Comparison of ENCODE assay signal across 1 cellular context in genomic region chr20:35511814-35512420, GRCh38.
TF ChIP-seq lines count a peak whose summit lies in the region.

No MANE protein-coding gene starts in this region.

TF ChIP-seq in GM23338, 12 proteins besides CTCF, POLR2A, EP300 and RAD21 (continued from another document):
- TF ChIP-seq REST (IDR thresholded peaks at IDR 0.05; ENCODE audit: unreplicated experiment) = no peak
- TF ChIP-seq POLR2AphosphoS5 (IDR thresholded peaks at IDR 0.05; ENCODE audit: low read depth) = no peak
- TF ChIP-seq JUNB (IDR thresholded peaks at IDR 0.05; ENCODE audit: unreplicated experiment) = no peak
- no peak for TF ChIP-seq ZNF331 (CRISPR knock-in tag; IDR thresholded peaks at IDR 0.05; ENCODE audit: low read depth)
- no peak for TF ChIP-seq ETS1 (IDR thresholded peaks at IDR 0.05)
- no peak for TF ChIP-seq EZH2phosphoT487 (IDR thresholded peaks at IDR 0.05; ENCODE audit: unreplicated experiment)
- no peak for TF ChIP-seq NANOG (IDR thresholded peaks at IDR 0.05; ENCODE audit: borderline replicate concordance)
- TF ChIP-seq EZH2 (IDR thresholded peaks at IDR 0.05; ENCODE audit: low read depth, unreplicated experiment) = no peak
